Comparison of ENCODE assay signal across 8 cellular contexts in the genomic region with DNA sequence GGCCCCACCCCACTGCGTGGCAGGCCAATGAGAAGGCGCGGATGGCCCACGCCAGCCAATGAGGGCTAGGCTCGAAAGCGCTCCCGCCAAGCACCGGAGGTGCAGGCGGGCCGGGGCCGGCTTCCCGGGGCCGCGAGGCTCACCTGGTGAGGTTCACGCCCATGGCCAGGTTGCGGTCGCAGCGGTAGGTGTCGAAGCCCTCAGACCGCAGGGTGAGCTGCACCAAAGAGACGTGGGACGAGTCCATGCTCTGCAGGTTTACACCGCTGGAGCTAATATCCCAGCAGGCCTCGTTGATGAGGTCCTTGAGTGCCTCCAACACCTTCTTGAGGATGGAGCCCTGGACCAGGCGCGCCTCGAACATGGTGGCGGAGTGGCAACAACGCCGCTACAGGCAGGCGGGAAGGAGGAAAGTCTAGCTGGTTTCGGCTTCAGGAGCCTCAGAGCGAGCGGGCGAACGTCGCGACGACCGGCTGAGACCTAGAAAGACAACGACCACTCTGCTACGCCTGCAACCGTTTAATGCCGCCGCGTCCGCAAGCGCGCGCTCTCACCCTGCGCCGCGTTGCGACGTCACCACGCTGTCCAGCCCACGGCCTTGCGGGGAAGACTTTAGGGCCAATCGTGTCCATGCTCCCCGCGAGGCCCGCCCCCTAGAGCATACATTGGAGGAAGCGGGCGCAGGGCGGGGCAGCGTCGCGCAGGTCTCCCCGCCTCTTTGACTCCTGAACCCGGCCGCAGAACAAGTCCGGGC. TPM values are rescaled to one million over a fixed set of nuclear protein-coding genes. Genes with fewer than 3 reads are reported as not detected.
DNase-seq lines count a peak whose midpoint lies in the region; ATAC-seq and TF ChIP-seq lines count a peak whose summit lies in the region.

A gene (minus strand): TSS at position 524 of the 754 bp plus-strand sequence. CDS start 160 bp downstream, at position 364.

- no peak for TF ChIP-seq CTCF in AG10803 (conservative IDR thresholded peaks at IDR 0.05; ENCODE audit: low read length)

- DNase-seq in AG10803 (ENCODE audit: low read depth) (peak; percentile 97), NCI-H460 (ENCODE audit: extremely low read depth, low read depth) (peak; percentile 97), cerebellar nuclear complex (lab: John Stamatoyannopoulos, UW) (peak; percentile 85 to 87), islet precursor cell (peak; percentile 99)
- peak; percentile 95 for DNase-seq in activated CD4-positive, CD25-positive, alpha-beta regulatory T cell treated with anti-CD3 and anti-CD28 coated beads, Interleukin-2, amount 50 U/mL, for 72 hours
- peak; percentile 93 to 97 (median 97) for DNase-seq in stimulated activated CD4-positive, alpha-beta T cell treated with anti-CD3 and anti-CD28 coated beads, Interleukin-12 subunit alpha, Interleukin-12 subunit beta, amount 100 ng/mL, for 48 hours (ENCODE audit: low read depth in 2 of 3, low spot score in 1 of 3)

- peak within 1 kb of the TSS; percentile 99 for H3K4me3 ChIP-seq in AG10803 (ENCODE audit: low read length)

- ATAC-seq in GM19043 (IDR thresholded peaks at IDR 0.05; ENCODE audit: low read depth, unreplicated experiment) (peak; percentile 95), HG03378 (IDR thresholded peaks at IDR 0.05; ENCODE audit: unreplicated experiment) (peak; percentile 90)

RNA-seq across cellular contexts. Expression of the gene that starts here (rescaled TPM):
- total RNA-seq in NCI-H460 (2014; rRNA removed; shearing (Covaris generic)) = 145 and 157 TPM in 2 replicates
- 280 and 293 TPM in 2 replicates for polyA plus RNA-seq in NCI-H460 (2014; cell fraction: nucleus; rRNA removed)

Comparison
In these comparisons a context has a peak if more than half of its experiments do, and no peak if none do; other contexts are left out.
1. Peak in every context shown above with its lines: DNase-seq, ATAC-seq and H3K4me3 ChIP-seq.